25 cellular contexts compared by ENCODE assay signal in genomic region chr4:151359576-151359975, GRCh38. TPM values are rescaled to one million over a fixed set of nuclear protein-coding genes. Genes with fewer than 3 reads are reported as not detected.
DNase-seq lines count a peak whose midpoint lies in the region; FAIRE-seq lines count a peak whose summit lies in the region.
"Had no signal": no experiment of that assay in that cellular context is flagged by ENCODE, and none has a peak within 500 bp of the region (broad histone marks: within the 10 kb centered on the region; RNA-seq: fewer than 3 reads in every experiment).

No MANE protein-coding gene starts in this region.

- H3K4me3 Mint-ChIP-seq in activated CD4-positive, alpha-beta T cell treated with anti-CD3 and anti-CD28 coated beads, Interleukin-2, amount 10 ng/mL, durations not matched to agents 7 days and 5 days, result no peak overlapping the region
- H3K4me3 Mint-ChIP-seq: activated CD4-positive, alpha-beta memory T cell treated with anti-CD3 and anti-CD28 coated beads, Interleukin-2, amount 10 ng/mL, durations not matched to agents 7 days and 5 days; naive thymus-derived CD8-positive, alpha-beta T cell; T-helper 17 cell; type B pancreatic cell; WTC11 had no signal

- H3K4me1 Mint-ChIP-seq in activated CD4-positive, alpha-beta T cell treated with anti-CD3 and anti-CD28 coated beads, Interleukin-2, amount 10 ng/mL, durations not matched to agents 7 days and 5 days, result peaks cover 1% of the 10 kb centered on the region
- H3K4me1 Mint-ChIP-seq: activated CD4-positive, alpha-beta memory T cell treated with anti-CD3 and anti-CD28 coated beads, Interleukin-2, amount 10 ng/mL, durations not matched to agents 7 days and 5 days had no signal

- H3K27me3 ChIP-seq in small intestine (ENCODE audit: control insufficient read depth in 2 of 2, insufficient read depth in 2 of 2, low read length in 2 of 2), result peaks cover 0 to 2% of the 10 kb centered on the region in 2 donors
- H3K27me3 ChIP-seq: right lobe of liver had no signal

- no peak for FAIRE-seq in small intestine (lab: Jason Lieb, UNC)

- 55 to 71% (median 64%) methylated on average over 4 of the region's 4 CpGs for WGBS in small intestine, 3 donors

- no peaks in the 10 kb centered on the region for H3K4me1 ChIP-seq in small intestine (ENCODE audit: control insufficient read depth in 2 of 2, insufficient read depth in 1 of 2, low read depth in 1 of 2, low read length in 1 of 2)
- H3K4me1 ChIP-seq: HAP-1 had no signal

- H3K9me3 Mint-ChIP-seq in activated CD4-positive, alpha-beta T cell treated with anti-CD3 and anti-CD28 coated beads, Interleukin-2, amount 10 ng/mL, durations not matched to agents 7 days and 5 days, result no peaks in the 10 kb centered on the region
- H3K9me3 Mint-ChIP-seq: activated CD4-positive, alpha-beta memory T cell treated with anti-CD3 and anti-CD28 coated beads, Interleukin-2, amount 10 ng/mL, durations not matched to agents 7 days and 5 days; naive thymus-derived CD8-positive, alpha-beta T cell; type B pancreatic cell; WTC11 had no signal

- H3K27ac ChIP-seq in small intestine (ENCODE audit: low read depth in 1 of 2, low read length in 1 of 2), result no peak overlapping the region
- H3K27ac ChIP-seq: right lobe of liver had no signal

- no peaks in the 10 kb centered on the region for H3K36me3 Mint-ChIP-seq in activated CD4-positive, alpha-beta T cell treated with anti-CD3 and anti-CD28 coated beads, Interleukin-2, amount 10 ng/mL, durations not matched to agents 7 days and 5 days (ENCODE audit: low read depth)
- H3K36me3 Mint-ChIP-seq: naive thymus-derived CD8-positive, alpha-beta T cell; type B pancreatic cell; WTC11 had no signal

- no peak overlapping the region for H3K27ac Mint-ChIP-seq in activated CD4-positive, alpha-beta T cell treated with anti-CD3 and anti-CD28 coated beads, Interleukin-2, amount 10 ng/mL, durations not matched to agents 7 days and 5 days
- H3K27ac Mint-ChIP-seq: activated CD4-positive, alpha-beta memory T cell treated with anti-CD3 and anti-CD28 coated beads, Interleukin-2, amount 10 ng/mL, durations not matched to agents 7 days and 5 days; T-helper 17 cell; WTC11 had no signal

- POLR2A ChIA-PET in activated CD4-positive, alpha-beta T cell treated with anti-CD3 and anti-CD28 coated beads, Interleukin-2, amount 10 ng/mL, durations not matched to agents 7 days and 5 days (lab: Charles Lee), result no interaction called here

- peaks cover 23% of the 10 kb centered on the region for H3K27me3 Mint-ChIP-seq in activated CD4-positive, alpha-beta T cell treated with anti-CD3 and anti-CD28 coated beads, Interleukin-2, amount 10 ng/mL, durations not matched to agents 7 days and 5 days

- CTCF ChIA-PET in activated CD4-positive, alpha-beta T cell treated with anti-CD3 and anti-CD28 coated beads, Interleukin-2, amount 10 ng/mL, durations not matched to agents 7 days and 5 days (lab: Charles Lee), result no interaction called here

- no peak overlapping the region for H3K4me3 ChIP-seq in small intestine (ENCODE audit: low read depth in 1 of 2, low read length in 2 of 2)
- H3K4me3 ChIP-seq: HAP-1, lung, right lobe of liver had no signal

- DNase-seq in NCI-H1105 treated with DMSO at 0.1 percent for 48 hours (lab: John Stamatoyannopoulos, UW) (peak; percentile 9), NCI-H1105 (lab: John Stamatoyannopoulos, UW) (no peak), RPMI7951 (ENCODE audit: low read depth) (peak; percentile 42), foreskin melanocyte (peak; percentile 95), small intestine (peak; percentile 64), NCI-H128 (lab: John Stamatoyannopoulos, UW; ENCODE audit: unreplicated experiment) (no peak), GM19238 (ENCODE audit: insufficient read length, low spot score) (no peak)
- no peak for DNase-seq in activated CD4-positive, alpha-beta T cell treated with anti-CD3 and anti-CD28 coated beads, Interleukin-2, amount 10 ng/mL, durations not matched to agents 7 days and 5 days
- DNase-seq: 8988T; activated CD4-positive, alpha-beta memory T cell treated with anti-CD3 and anti-CD28 coated beads, Interleukin-2, amount 10 ng/mL, durations not matched to agents 7 days and 5 days; activated naive CD4-positive, alpha-beta T cell treated with Interleukin-2 at 50 U/mL for 16 hours; cerebellar nuclear complex; naive thymus-derived CD8-positive, alpha-beta T cell; NCI-H2081 treated with DMSO at 0.1 percent for 48 hours; NCI-H524; OCI-M1; right lobe of liver; SHP77 treated with DMSO at 0.1 percent for 48 hours; stimulated activated CD4-positive, alpha-beta T cell treated with anti-CD3 and anti-CD28 coated beads, Interleukin-1b, Interleukin-23, amount 100 ng/mL, for 48 hours; stimulated activated naive CD4-positive, alpha-beta T cell treated with Interleukin-2 at 50 U/mL for 16 hours; T-helper 17 cell had no signal

- no peaks in the 10 kb centered on the region for H3K36me3 ChIP-seq in small intestine (ENCODE audit: control insufficient read depth in 2 of 2, insufficient read depth in 2 of 2, low read length in 2 of 2)
- H3K36me3 ChIP-seq: HAP-1, right lobe of liver had no signal

- H3K9me3 ChIP-seq in small intestine (ENCODE audit: control insufficient read depth, low read depth), result no peaks in the 10 kb centered on the region
- H3K9me3 ChIP-seq: HAP-1, right lobe of liver had no signal

RNA-seq across cellular contexts. Expression of gene SH3D19, which starts 34.2 kb away (rescaled TPM):
- 4.3 and 6.1 TPM in 2 replicates for total RNA-seq in RPMI7951 (2014; rRNA removed; shearing (Covaris generic))
- polyA plus RNA-seq in small intestine, result 10 to 100 TPM; 37.7 to 92.4 (median 61.1) TPM
- total RNA-seq in activated CD4-positive, alpha-beta T cell treated with anti-CD3 and anti-CD28 coated beads, Interleukin-2, amount 10 ng/mL, durations not matched to agents 7 days and 5 days, result not detected
- total RNA-seq: activated CD4-positive, alpha-beta memory T cell treated with anti-CD3 and anti-CD28 coated beads, Interleukin-2, amount 10 ng/mL, durations not matched to agents 7 days and 5 days; T-helper 17 cell had no signal

RNA-seq across cellular contexts. Expression of gene FHIP1A, which starts 49.4 kb away (rescaled TPM):
- total RNA-seq in RPMI7951 (2014; rRNA removed; shearing (Covaris generic)), result 0.20 and 0.36 TPM in 2 replicates
- 1 to 10 TPM in 1 of 3 donors, under 1 TPM in 2; 0.67 to 2.3 (median 0.81) TPM for polyA plus RNA-seq in small intestine
- total RNA-seq in activated CD4-positive, alpha-beta T cell treated with anti-CD3 and anti-CD28 coated beads, Interleukin-2, amount 10 ng/mL, durations not matched to agents 7 days and 5 days, result not detected

Comparison
In these comparisons a context has a peak if more than half of its experiments do, and no peak if none do; other contexts are left out.
1. DNase-seq: peak in NCI-H1105 treated with DMSO at 0.1 percent for 48 hours (single experiment), RPMI7951 (single experiment), foreskin melanocyte (single experiment) and small intestine (single experiment); none in NCI-H1105 (single experiment), activated CD4-positive, alpha-beta T cell treated with anti-CD3 and anti-CD28 coated beads, Interleukin-2, amount 10 ng/mL, durations not matched to agents 7 days and 5 days (single experiment), NCI-H128 (single experiment) and GM19238 (single experiment).